30 cellular contexts compared by ENCODE assay signal in genomic region chr2:60058781-60059180, GRCh38.
DNase-seq lines count a peak whose midpoint lies in the region; ATAC-seq and TF ChIP-seq lines count a peak whose summit lies in the region.
"Had no signal": no experiment of that assay in that cellular context is flagged by ENCODE, and none has a peak within 500 bp of the region (broad histone marks: within the 10 kb centered on the region; RNA-seq: fewer than 3 reads in every experiment).

No MANE protein-coding gene starts in this region.

- H3K27ac Mint-ChIP-seq in naive B cell, result peak overlapping the region in 3 of 6 donors; percentile 16 to 52 (median 45)
- H3K27ac Mint-ChIP-seq: activated CD8-positive, alpha-beta memory T cell treated with anti-CD3 and anti-CD28 coated beads, Interleukin-2, amount 10 ng/mL, durations not matched to agents 7 days and 5 days; CD8-positive, alpha-beta memory T cell; nephron; type B pancreatic cell had no signal

- H3K36me3 Mint-ChIP-seq in naive B cell, result no peaks in the 10 kb centered on the region
- H3K36me3 Mint-ChIP-seq: activated CD8-positive, alpha-beta memory T cell treated with anti-CD3 and anti-CD28 coated beads, Interleukin-2, amount 10 ng/mL, durations not matched to agents 7 days and 5 days; CD8-positive, alpha-beta memory T cell; IgD-negative memory B cell; type B pancreatic cell had no signal

- peaks cover 0 to 5% (median 0%) of the 10 kb centered on the region in 3 donors for H3K27me3 Mint-ChIP-seq in naive B cell
- H3K27me3 Mint-ChIP-seq: activated CD8-positive, alpha-beta memory T cell treated with anti-CD3 and anti-CD28 coated beads, Interleukin-2, amount 10 ng/mL, durations not matched to agents 7 days and 5 days; IgD-negative memory B cell; type B pancreatic cell had no signal

- ATAC-seq in GM18858 (IDR thresholded peaks at IDR 0.05; ENCODE audit: unreplicated experiment) (peak; percentile 63), HG02852 (IDR thresholded peaks at IDR 0.05; ENCODE audit: unreplicated experiment) (peak; percentile 80), naive B cell (ENCODE audit: low read depth in 2 of 2) (peak; percentile 91 to 98), esophagus mucosa (no peak), HG02610 (IDR thresholded peaks at IDR 0.05; ENCODE audit: unreplicated experiment) (no peak)
- ATAC-seq: activated CD8-positive, alpha-beta memory T cell treated with anti-CD3 and anti-CD28 coated beads, Interleukin-2, amount 10 ng/mL, durations not matched to agents 7 days and 5 days; activated T-cell treated with anti-CD3 and anti-CD28 coated beads, Interleukin-2, amount 50 U/mL, for 4 hours had no signal

- H3K23ac ChIP-seq in neuronal stem cell (ENCODE audit: low read depth, low read length, poor library complexity), result no peak overlapping the region

- H3K9me3 Mint-ChIP-seq in naive B cell, result no peaks in the 10 kb centered on the region
- H3K9me3 Mint-ChIP-seq: activated T-cell treated with anti-CD3 and anti-CD28 coated beads, Interleukin-2, amount 50 U/mL, for 4 hours; IgD-negative memory B cell; nephron had no signal

- H2AK5ac ChIP-seq in neuronal stem cell (ENCODE audit: low read depth, low read length), result no peak overlapping the region

- H2BK5ac ChIP-seq in neuronal stem cell (ENCODE audit: low read length), result no peak overlapping the region

- H4K91ac ChIP-seq in neuronal stem cell (ENCODE audit: low read depth, low read length, poor library complexity), result no peak overlapping the region

- H3K9ac ChIP-seq in neuronal stem cell (ENCODE audit: low read depth, low read length, poor library complexity), result no peak overlapping the region

- no peak overlapping the region for H3K4me2 ChIP-seq in neuronal stem cell (ENCODE audit: insufficient read depth, low read length, poor library complexity, severe bottlenecking)

- no peaks in the 10 kb centered on the region for H3K4me1 ChIP-seq in neuronal stem cell (ENCODE audit: control insufficient read depth in 2 of 2, insufficient read depth in 1 of 2, low read depth in 1 of 2, low read length in 2 of 2)
- H3K4me1 ChIP-seq: HAP-1 had no signal

- H3K9me3 ChIP-seq in neuronal stem cell (replicated peaks in 1 of 2; ENCODE audit: control insufficient read depth in 2 of 2, insufficient read depth in 1 of 2, low read depth in 1 of 2, low read length in 2 of 2), result no peaks in the 10 kb centered on the region
- H3K9me3 ChIP-seq: HAP-1 had no signal

- H3K4me3 ChIP-seq in NB4 (ENCODE audit: low read depth, low read length), result no peak overlapping the region
- no peak overlapping the region for H3K4me3 ChIP-seq in neuronal stem cell (ENCODE audit: low read length in 2 of 2)
- H3K4me3 ChIP-seq: coronary artery, HAP-1 had no signal

- no peaks in the 10 kb centered on the region for H3K79me1 ChIP-seq in neuronal stem cell (ENCODE audit: low read depth, low read length)

- H3K4me1 Mint-ChIP-seq in naive B cell, result peaks cover 20 to 30% (median 23%) of the 10 kb centered on the region in 3 donors
- H3K4me1 Mint-ChIP-seq: activated CD8-positive, alpha-beta memory T cell treated with anti-CD3 and anti-CD28 coated beads, Interleukin-2, amount 10 ng/mL, durations not matched to agents 7 days and 5 days; CD8-positive, alpha-beta memory T cell; nephron had no signal

- no peak overlapping the region for H3K4ac ChIP-seq in neuronal stem cell (ENCODE audit: low read length)

- no peak overlapping the region for H2AFZ ChIP-seq in neuronal stem cell (ENCODE audit: low read length)

- no peaks in the 10 kb centered on the region for H3K36me3 ChIP-seq in neuronal stem cell (replicated peaks in 1 of 2; ENCODE audit: control insufficient read depth in 2 of 2, insufficient read depth in 2 of 2, low read length in 2 of 2)
- H3K36me3 ChIP-seq: HAP-1 had no signal

- WGBS in neuronal stem cell (ENCODE audit: extremely low coverage in 2 of 2, insufficient read length in 2 of 2, insufficient replicate concordance in 1 of 2), 2 donors, result no CpG with 5 or more reads among the region's 6 CpGs

- no peak overlapping the region for H2BK120ac ChIP-seq in neuronal stem cell (ENCODE audit: low read depth, low read length)

- no peak overlapping the region for H3K18ac ChIP-seq in neuronal stem cell (ENCODE audit: low read length)

- no peak overlapping the region for H3K27ac ChIP-seq in neuronal stem cell (replicated peaks; ENCODE audit: low read length)
- H3K27ac ChIP-seq: coronary artery, epithelial cell of prostate had no signal

- no peak overlapping the region for H4K8ac ChIP-seq in neuronal stem cell (ENCODE audit: low read depth, low read length)

- no peak overlapping the region for H3K14ac ChIP-seq in neuronal stem cell (ENCODE audit: low read length)

- no peak for TF ChIP-seq POLR2A in NB4 (IDR thresholded peaks at IDR 0.05; ENCODE audit: extremely low read depth, insufficient read length)

- no peaks in the 10 kb centered on the region for H3K27me3 ChIP-seq in neuronal stem cell (ENCODE audit: control insufficient read depth in 3 of 3, insufficient read depth in 3 of 3, low read depth in 1 of 3, low read length in 3 of 3)

- DNase-seq in NB4 (ENCODE audit: low read depth) (peak; percentile 57), naive B cell (peak; percentile 31), hepatic stellate cell (ENCODE audit: low spot score) (no peak), neuronal stem cell (ENCODE audit: low spot score) (no peak)
- DNase-seq: activated CD8-positive, alpha-beta memory T cell treated with anti-CD3 and anti-CD28 coated beads, Interleukin-2, amount 10 ng/mL, durations not matched to agents 7 days and 5 days; activated gamma-delta T cell treated with Interleukin-2 at 50 U/mL for 16 hours; activated T-cell treated with anti-CD3 and anti-CD28 coated beads, Interleukin-2, amount 50 U/mL, for 4 hours; CD8-positive, alpha-beta memory T cell; effector memory CD4-positive, alpha-beta T cell; EL; mammary epithelial cell; NCI-H1417 treated with DMSO at 0.1 percent for 48 hours; NCI-H2081; NCI-H226; NCI-H526 treated with DMSO at 0.1 percent for 48 hours; NK-92 treated with Interleukin-12 subunit alpha and Interleukin-12 subunit beta, amount 100 ng/mL, for 24 hours; stimulated activated CD4-positive, alpha-beta T cell treated with anti-CD3 and anti-CD28 coated beads, Interleukin-4, amount 100 ng/mL, for 4 hours; substantia nigra; SW 1271; T-helper 9 cell had no signal

- no peak overlapping the region for H2BK15ac ChIP-seq in neuronal stem cell (ENCODE audit: low read length)

- no peak overlapping the region for H2BK12ac ChIP-seq in neuronal stem cell (ENCODE audit: low read length)

- no peak for TF ChIP-seq CTCF in NB4 (IDR thresholded peaks at IDR 0.05; ENCODE audit: low read depth, low read length)

- peak overlapping the region in 1 of 8 donors; percentile 27 for H3K4me3 Mint-ChIP-seq in naive B cell
- H3K4me3 Mint-ChIP-seq: activated CD8-positive, alpha-beta memory T cell treated with anti-CD3 and anti-CD28 coated beads, Interleukin-2, amount 10 ng/mL, durations not matched to agents 7 days and 5 days; activated T-cell treated with anti-CD3 and anti-CD28 coated beads, Interleukin-2, amount 50 U/mL, for 4 hours; CD8-positive, alpha-beta memory T cell; nephron; type B pancreatic cell had no signal

Comparison
In these comparisons a context has a peak if more than half of its experiments do, and no peak if none do; other contexts are left out.
1. ATAC-seq: peak in GM18858 (single experiment), HG02852 (single experiment) and naive B cell (2 of 2); none in esophagus mucosa (single experiment) and HG02610 (single experiment).
2. DNase-seq: peak in NB4 (single experiment) and naive B cell (single experiment); none in hepatic stellate cell (single experiment) and neuronal stem cell (single experiment).